8 cellular contexts compared by ENCODE assay signal in genomic region chrY:19076914-19077697, GRCh38.
DNase-seq lines count a peak whose midpoint lies in the region; ATAC-seq and TF ChIP-seq lines count a peak whose summit lies in the region.

No MANE protein-coding gene starts in this region.

- no peak for ATAC-seq in HG02970 (IDR thresholded peaks at IDR 0.05; ENCODE audit: low FRiP score, unreplicated experiment)

- DNase-seq in HCEC 1CT (peak; percentile 58), glutamatergic neuron (peak; percentile 52), cerebellar nuclear complex (lab: John Stamatoyannopoulos, UW) (no peak), A172 (ENCODE audit: low spot score) (no peak), NCI-H2227 (lab: John Stamatoyannopoulos, UW; ENCODE audit: unreplicated experiment) (no peak)
- peak in 2 of 3 experiments; percentile 9 to 36 for DNase-seq in stimulated activated CD4-positive, alpha-beta T cell treated with anti-CD3 and anti-CD28 coated beads, TNF-alpha, amount 100 ng/mL, for 24 hours (ENCODE audit: low read depth in 3 of 3)

- H3K9me3 Mint-ChIP-seq in glutamatergic neuron (ENCODE audit: unreplicated experiment) = peaks cover 3% of the 10 kb centered on the region

- H3K4me1 Mint-ChIP-seq in glutamatergic neuron (ENCODE audit: low read depth, unreplicated experiment) = no peaks in the 10 kb centered on the region

- peak overlapping the region; percentile 62 for H3K27ac Mint-ChIP-seq in glutamatergic neuron (ENCODE audit: unreplicated experiment)

- H3K4me3 Mint-ChIP-seq in glutamatergic neuron (ENCODE audit: unreplicated experiment) = peak overlapping the region; percentile 89

- H3K36me3 Mint-ChIP-seq in glutamatergic neuron (ENCODE audit: unreplicated experiment) = no peaks in the 10 kb centered on the region

- peak overlapping the region; percentile 88 for H3K27ac ChIP-seq in VCaP

- H3K27me3 Mint-ChIP-seq in glutamatergic neuron (ENCODE audit: unreplicated experiment) = peaks cover 7% of the 10 kb centered on the region

- no peak for TF ChIP-seq CTCF in VCaP (conservative IDR thresholded peaks at IDR 0.05)
- no peak for TF ChIP-seq CTCF in glutamatergic neuron (IDR thresholded peaks at IDR 0.05; ENCODE audit: partially characterized antibody, unreplicated experiment)

Comparison
In these comparisons a context has a peak if more than half of its experiments do, and no peak if none do; other contexts are left out.
1. DNase-seq: peak in HCEC 1CT (single experiment), glutamatergic neuron (single experiment) and stimulated activated CD4-positive, alpha-beta T cell treated with anti-CD3 and anti-CD28 coated beads, TNF-alpha, amount 100 ng/mL, for 24 hours (2 of 3); none in cerebellar nuclear complex (0 of 2), A172 (single experiment) and NCI-H2227 (single experiment).